Comparison of ENCODE assay signal across 1 cellular context in genomic region chr1:36126005-36126716, GRCh38.
TF ChIP-seq lines count a peak whose summit lies in the region.

No MANE protein-coding gene starts in this region.

TF ChIP-seq in GM23338, 12 proteins besides CTCF, POLR2A, EP300 and RAD21 (continued from another document):
- TF ChIP-seq ZNF462 (CRISPR knock-in tag; IDR thresholded peaks at IDR 0.05) (no peak), EZH2phosphoT487 (IDR thresholded peaks at IDR 0.05; ENCODE audit: unreplicated experiment) (no peak), POLR2AphosphoS5 (IDR thresholded peaks at IDR 0.05; ENCODE audit: low read depth) (no peak), ZNF114 (CRISPR knock-in tag; IDR thresholded peaks at IDR 0.05) (no peak), JUNB (IDR thresholded peaks at IDR 0.05; ENCODE audit: unreplicated experiment) (no peak), EZH2 (IDR thresholded peaks at IDR 0.05; ENCODE audit: low read depth, unreplicated experiment) (no peak), NANOG (IDR thresholded peaks at IDR 0.05; ENCODE audit: borderline replicate concordance) (no peak), ZNF331 (CRISPR knock-in tag; IDR thresholded peaks at IDR 0.05; ENCODE audit: low read depth) (no peak)
- TF ChIP-seq, protein P1, sequence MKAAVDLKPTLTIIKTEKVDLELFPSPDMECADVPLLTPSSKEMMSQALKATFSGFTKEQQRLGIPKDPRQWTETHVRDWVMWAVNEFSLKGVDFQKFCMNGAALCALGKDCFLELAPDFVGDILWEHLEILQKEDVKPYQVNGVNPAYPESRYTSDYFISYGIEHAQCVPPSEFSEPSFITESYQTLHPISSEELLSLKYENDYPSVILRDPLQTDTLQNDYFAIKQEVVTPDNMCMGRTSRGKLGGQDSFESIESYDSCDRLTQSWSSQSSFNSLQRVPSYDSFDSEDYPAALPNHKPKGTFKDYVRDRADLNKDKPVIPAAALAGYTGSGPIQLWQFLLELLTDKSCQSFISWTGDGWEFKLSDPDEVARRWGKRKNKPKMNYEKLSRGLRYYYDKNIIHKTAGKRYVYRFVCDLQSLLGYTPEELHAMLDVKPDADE (IDR thresholded peaks at IDR 0.05): no peak
- TF ChIP-seq, protein P2, sequence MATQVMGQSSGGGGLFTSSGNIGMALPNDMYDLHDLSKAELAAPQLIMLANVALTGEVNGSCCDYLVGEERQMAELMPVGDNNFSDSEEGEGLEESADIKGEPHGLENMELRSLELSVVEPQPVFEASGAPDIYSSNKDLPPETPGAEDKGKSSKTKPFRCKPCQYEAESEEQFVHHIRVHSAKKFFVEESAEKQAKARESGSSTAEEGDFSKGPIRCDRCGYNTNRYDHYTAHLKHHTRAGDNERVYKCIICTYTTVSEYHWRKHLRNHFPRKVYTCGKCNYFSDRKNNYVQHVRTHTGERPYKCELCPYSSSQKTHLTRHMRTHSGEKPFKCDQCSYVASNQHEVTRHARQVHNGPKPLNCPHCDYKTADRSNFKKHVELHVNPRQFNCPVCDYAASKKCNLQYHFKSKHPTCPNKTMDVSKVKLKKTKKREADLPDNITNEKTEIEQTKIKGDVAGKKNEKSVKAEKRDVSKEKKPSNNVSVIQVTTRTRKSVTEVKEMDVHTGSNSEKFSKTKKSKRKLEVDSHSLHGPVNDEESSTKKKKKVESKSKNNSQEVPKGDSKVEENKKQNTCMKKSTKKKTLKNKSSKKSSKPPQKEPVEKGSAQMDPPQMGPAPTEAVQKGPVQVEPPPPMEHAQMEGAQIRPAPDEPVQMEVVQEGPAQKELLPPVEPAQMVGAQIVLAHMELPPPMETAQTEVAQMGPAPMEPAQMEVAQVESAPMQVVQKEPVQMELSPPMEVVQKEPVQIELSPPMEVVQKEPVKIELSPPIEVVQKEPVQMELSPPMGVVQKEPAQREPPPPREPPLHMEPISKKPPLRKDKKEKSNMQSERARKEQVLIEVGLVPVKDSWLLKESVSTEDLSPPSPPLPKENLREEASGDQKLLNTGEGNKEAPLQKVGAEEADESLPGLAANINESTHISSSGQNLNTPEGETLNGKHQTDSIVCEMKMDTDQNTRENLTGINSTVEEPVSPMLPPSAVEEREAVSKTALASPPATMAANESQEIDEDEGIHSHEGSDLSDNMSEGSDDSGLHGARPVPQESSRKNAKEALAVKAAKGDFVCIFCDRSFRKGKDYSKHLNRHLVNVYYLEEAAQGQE (IDR thresholded peaks at IDR 0.05; ENCODE audit: unreplicated experiment): no peak
